ENCODE assay signal across 17 cellular contexts in the genomic region with DNA sequence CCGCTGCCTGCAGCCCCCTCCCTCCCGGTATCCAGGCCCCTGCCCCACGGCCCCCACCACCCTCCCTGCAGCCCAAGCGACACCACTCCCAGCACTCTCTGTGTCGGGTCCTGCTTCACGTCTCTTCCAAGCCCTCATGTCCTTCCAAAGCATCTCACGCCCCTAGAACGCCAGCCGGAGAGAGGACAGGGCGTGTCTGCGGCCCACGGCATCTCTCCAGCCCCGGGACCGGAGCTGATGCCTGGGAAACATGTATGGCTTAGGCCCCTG. TPM values are rescaled to one million over a fixed set of nuclear protein-coding genes. Genes with fewer than 3 reads are reported as not detected.
DNase-seq lines count a peak whose midpoint lies in the region; ATAC-seq and TF ChIP-seq lines count a peak whose summit lies in the region.
"Had no signal": no experiment of that assay in that cellular context is flagged by ENCODE, and none has a peak within 500 bp of the region (broad histone marks: within the 10 kb centered on the region; RNA-seq: fewer than 3 reads in every experiment).

No MANE protein-coding gene starts in this region.

- no peaks in the 10 kb centered on the region for H3K9me3 ChIP-seq in left ventricle myocardium inferior (replicated peaks)
- H3K9me3 ChIP-seq in SJCRH30 (replicated peaks), result no peaks in the 10 kb centered on the region

- peak; percentile 45 for DNase-seq in Right ventricle myocardium inferior (ENCODE audit: missing footprints)
- no peak for DNase-seq in left ventricle myocardium inferior
- no peak for DNase-seq in SJCRH30
- no peak for DNase-seq in A172 (ENCODE audit: low spot score)
- DNase-seq in activated CD4-positive, alpha-beta memory T cell treated with anti-CD3 and anti-CD28 coated beads, Interleukin-2, amount 10 ng/mL, durations not matched to agents 7 days and 5 days, result no peak
- no peak for DNase-seq in 8988T
- DNase-seq: C1 segment of cervical spinal cord; Calu3; CD4-positive, alpha-beta memory T cell; COR-L47; DMS53; DMS79 treated with DMSO at 0.1 percent for 48 hours; GF-D8; GOT3; HCEC 1CT had no signal

- POLR2A ChIA-PET in activated CD4-positive, alpha-beta memory T cell treated with anti-CD3 and anti-CD28 coated beads, Interleukin-2, amount 10 ng/mL, durations not matched to agents 7 days and 5 days (lab: Charles Lee), result no interaction called here

- no peak for ATAC-seq in Right ventricle myocardium inferior

- peak overlapping the region in 2 of 3 experiments; percentile 40 to 49 for H3K27ac Mint-ChIP-seq in nephron
- no peak overlapping the region for H3K27ac Mint-ChIP-seq in activated CD4-positive, alpha-beta memory T cell treated with anti-CD3 and anti-CD28 coated beads, Interleukin-2, amount 10 ng/mL, durations not matched to agents 7 days and 5 days

- peaks cover 11% of the 10 kb centered on the region for H3K27me3 Mint-ChIP-seq in nephron (ENCODE audit: low read depth)
- no peaks in the 10 kb centered on the region for H3K27me3 Mint-ChIP-seq in activated CD4-positive, alpha-beta memory T cell treated with anti-CD3 and anti-CD28 coated beads, Interleukin-2, amount 10 ng/mL, durations not matched to agents 7 days and 5 days
- H3K27me3 Mint-ChIP-seq: CD4-positive, alpha-beta memory T cell had no signal

- H3K9me3 Mint-ChIP-seq in nephron, result no peaks in the 10 kb centered on the region
- H3K9me3 Mint-ChIP-seq in activated CD4-positive, alpha-beta memory T cell treated with anti-CD3 and anti-CD28 coated beads, Interleukin-2, amount 10 ng/mL, durations not matched to agents 7 days and 5 days, result no peaks in the 10 kb centered on the region

- peaks cover 6% of the 10 kb centered on the region for H3K36me3 Mint-ChIP-seq in nephron (ENCODE audit: low read depth)
- H3K36me3 Mint-ChIP-seq in activated CD4-positive, alpha-beta memory T cell treated with anti-CD3 and anti-CD28 coated beads, Interleukin-2, amount 10 ng/mL, durations not matched to agents 7 days and 5 days (ENCODE audit: low read depth), result no peaks in the 10 kb centered on the region

- H3K27ac ChIP-seq in left ventricle myocardium inferior (replicated peaks), result no peak overlapping the region
- peak overlapping the region; percentile 91 for H3K27ac ChIP-seq in SJCRH30
- H3K27ac ChIP-seq: 22Rv1 had no signal

- intact Hi-C loops in Right ventricle myocardium inferior (cut with DNase I) (no loop called here), left ventricle myocardium inferior (cut with micrococcal nuclease) (no loop called here)

- H3K4me3 ChIP-seq in left ventricle myocardium inferior, result no peak overlapping the region
- peak overlapping the region; percentile 63; the same call in 1 of the 2 replicates for H3K4me3 ChIP-seq in SJCRH30

- peaks cover 19% of the 10 kb centered on the region for H3K4me1 ChIP-seq in left ventricle myocardium inferior
- H3K4me1 ChIP-seq in SJCRH30, result peaks cover 32% of the 10 kb centered on the region

- H3K4me3 Mint-ChIP-seq in nephron, result peak overlapping the region in 2 of 3 experiments; percentile 15 to 67
- H3K4me3 Mint-ChIP-seq in activated CD4-positive, alpha-beta memory T cell treated with anti-CD3 and anti-CD28 coated beads, Interleukin-2, amount 10 ng/mL, durations not matched to agents 7 days and 5 days, result no peak overlapping the region
- H3K4me3 Mint-ChIP-seq: CD4-positive, alpha-beta memory T cell had no signal

- H3K4me1 Mint-ChIP-seq in nephron, result peaks cover 57% of the 10 kb centered on the region
- H3K4me1 Mint-ChIP-seq in activated CD4-positive, alpha-beta memory T cell treated with anti-CD3 and anti-CD28 coated beads, Interleukin-2, amount 10 ng/mL, durations not matched to agents 7 days and 5 days, result no peaks in the 10 kb centered on the region
- H3K4me1 Mint-ChIP-seq: CD4-positive, alpha-beta memory T cell had no signal

- CTCF ChIA-PET in activated CD4-positive, alpha-beta memory T cell treated with anti-CD3 and anti-CD28 coated beads, Interleukin-2, amount 10 ng/mL, durations not matched to agents 7 days and 5 days (lab: Charles Lee), result no interaction called here

- H3K27me3 ChIP-seq in left ventricle myocardium inferior (ENCODE audit: low read depth), result no peaks in the 10 kb centered on the region
- no peaks in the 10 kb centered on the region for H3K27me3 ChIP-seq in SJCRH30

- TF ChIP-seq CTCF in left ventricle myocardium inferior (IDR thresholded peaks at IDR 0.05; ENCODE audit: borderline replicate concordance) (no peak), nephron (IDR thresholded peaks at IDR 0.05; ENCODE audit: unreplicated experiment in 3 of 3) (no peak)

- H3K36me3 ChIP-seq in left ventricle myocardium inferior, result no peaks in the 10 kb centered on the region
- H3K36me3 ChIP-seq in SJCRH30, result no peaks in the 10 kb centered on the region

RNA-seq across cellular contexts. Expression of gene PDGFA, which starts 51.1 kb away (rescaled TPM):
- total RNA-seq in Right ventricle myocardium inferior, result 37.2 TPM
- 26.0 TPM for total RNA-seq in left ventricle myocardium inferior
- 26.9 and 31.6 TPM in 2 replicates for total RNA-seq in SJCRH30 (2014; rRNA removed; shearing (Covaris generic))
- 39.2 and 39.9 TPM in 2 replicates for total RNA-seq in A172 (2014; rRNA removed; shearing (Covaris generic))
- under 1 TPM; 0.70 to 0.73 TPM for total RNA-seq in activated CD4-positive, alpha-beta memory T cell treated with anti-CD3 and anti-CD28 coated beads, Interleukin-2, amount 10 ng/mL, durations not matched to agents 7 days and 5 days

Comparison
In these comparisons a context has a peak if more than half of its experiments do, and no peak if none do; other contexts are left out.
1. RNA of gene PDGFA, which starts 51.1 kb away (total RNA-seq): 39.2 to 39.9 TPM in A172, 37.2 TPM in Right ventricle myocardium inferior (single experiment), 26.9 to 31.6 TPM in SJCRH30 and 26.0 TPM in left ventricle myocardium inferior (single experiment); 0.70 to 0.73 TPM in activated CD4-positive, alpha-beta memory T cell treated with anti-CD3 and anti-CD28 coated beads, Interleukin-2, amount 10 ng/mL, durations not matched to agents 7 days and 5 days; every median in the first group is over 10 times any median in the second.